23 cellular contexts compared by ENCODE assay signal in genomic region chr5:106959447-106959846, GRCh38.
DNase-seq lines count a peak whose midpoint lies in the region; ATAC-seq and TF ChIP-seq lines count a peak whose summit lies in the region.
"Had no signal": no experiment of that assay in that cellular context is flagged by ENCODE, and none has a peak within 500 bp of the region (broad histone marks: within the 10 kb centered on the region; RNA-seq: fewer than 3 reads in every experiment).

No MANE protein-coding gene starts in this region.

- H3K36me3 ChIP-seq in PC-3 (ENCODE audit: low read depth, low read length) (no peaks in the 10 kb centered on the region), endodermal cell (ENCODE audit: control insufficient read depth, insufficient read depth, low read length) (no peaks in the 10 kb centered on the region), stomach (no peaks in the 10 kb centered on the region)
- H3K36me3 ChIP-seq: vagina had no signal

- no peaks in the 10 kb centered on the region for H3K9me2 ChIP-seq in PC-3 (replicated peaks; ENCODE audit: low read length)

- no peak overlapping the region for H2AFZ ChIP-seq in PC-3 (ENCODE audit: low read length)

- no peak overlapping the region for H3K27ac Mint-ChIP-seq in endodermal cell
- H3K27ac Mint-ChIP-seq: activated B cell treated with CpG ODN at 0.5 μM for 24 hours; activated naive CD8-positive, alpha-beta T cell treated with anti-CD3 and anti-CD28 coated beads, Interleukin-2, amount 10 ng/mL, durations not matched to agents 7 days and 5 days; activated T-helper 17 cell treated with anti-CD3 and anti-CD28 coated beads, Interleukin-2, amount 50 U/mL, for 72 hours; CD4-positive, alpha-beta memory T cell; dendritic cell treated with granulocyte-macrophage colony-stimulating factor and Interleukin-4, amounts not matched to agents 40 ng/mL and 50 ng/mL, for 4 days had no signal

- no peak for TF ChIP-seq CTCF in PC-3 (conservative IDR thresholded peaks at IDR 0.05; ENCODE audit: low read depth, low read length)
- no peak for TF ChIP-seq CTCF in endodermal cell (conservative IDR thresholded peaks at IDR 0.05)
- no peak for TF ChIP-seq CTCF in stomach (IDR thresholded peaks at IDR 0.05)

- no peaks in the 10 kb centered on the region for H3F3A ChIP-seq in PC-3 (ENCODE audit: low read length, unreplicated experiment)

- H3K9me3 ChIP-seq in PC-3 (ENCODE audit: low read length) (no peaks in the 10 kb centered on the region), endodermal cell (ENCODE audit: control insufficient read depth, low read length) (no peaks in the 10 kb centered on the region), stomach (no peaks in the 10 kb centered on the region)
- H3K9me3 ChIP-seq: vagina had no signal

- no peak overlapping the region for H3K4me3 Mint-ChIP-seq in endodermal cell
- H3K4me3 Mint-ChIP-seq: activated B cell treated with CpG ODN at 0.5 μM for 24 hours; activated naive CD8-positive, alpha-beta T cell treated with anti-CD3 and anti-CD28 coated beads, Interleukin-2, amount 10 ng/mL, durations not matched to agents 7 days and 5 days; activated T-helper 17 cell treated with anti-CD3 and anti-CD28 coated beads, Interleukin-2, amount 50 U/mL, for 72 hours; CD4-positive, alpha-beta memory T cell; dendritic cell treated with granulocyte-macrophage colony-stimulating factor and Interleukin-4, amounts not matched to agents 40 ng/mL and 50 ng/mL, for 4 days; neural crest cell had no signal

- BruUV-seq in PC-3 (replicated peaks; lab: Mats Ljungman, UMichigan), result no TSS peak

- H4K20me1 ChIP-seq in PC-3 (ENCODE audit: low read length), result no peaks in the 10 kb centered on the region

- CTCF ChIA-PET in HEK293T (lab: Yijun Ruan, JAX), result interaction anchor here (0.9 kb wide), 1 partner anchor 14 kb away, joined by 3 read pairs; no protein-coding TSS in a partner anchor
- CTCF ChIA-PET in PC-3 (lab: Charles Lee), result no interaction called here

- peak overlapping the region; percentile 40 for H3K4me2 ChIP-seq in PC-3 (ENCODE audit: low read length)

- H3K36me3 Mint-ChIP-seq in endodermal cell (ENCODE audit: low read depth), result no peaks in the 10 kb centered on the region
- H3K36me3 Mint-ChIP-seq: activated naive CD8-positive, alpha-beta T cell treated with anti-CD3 and anti-CD28 coated beads, Interleukin-2, amount 10 ng/mL, durations not matched to agents 7 days and 5 days; CD4-positive, alpha-beta memory T cell had no signal

- POLR2A ChIA-PET in HEK293T (lab: Yijun Ruan, JAX) (no interaction called here), PC-3 (lab: Charles Lee; ENCODE audit: unreplicated experiment) (no interaction called here)

- peak; percentile 12 for DNase-seq in HEK293T (ENCODE audit: extremely low spot score)
- peak; percentile 87 for DNase-seq in PC-3
- DNase-seq in endodermal cell, result no peak
- DNase-seq in stomach, result peak; percentile 36
- no peak for DNase-seq in NCI-H1694 treated with DMSO at 0.1 percent for 48 hours (lab: John Stamatoyannopoulos, UW)
- no peak for DNase-seq in cerebellar cortex (ENCODE audit: low spot score)
- DNase-seq: activated B cell treated with CpG ODN at 0.5 μM for 24 hours; activated CD4-positive, alpha-beta T cell treated with anti-CD3 and anti-CD28 coated beads, Interleukin-2, amount 50 U/mL, for 4 hours; activated CD8-positive, alpha-beta memory T cell treated with anti-CD3 and anti-CD28 coated beads, Interleukin-2, amount 50 U/mL, for 4 hours; activated naive CD8-positive, alpha-beta T cell treated with anti-CD3 and anti-CD28 coated beads, Interleukin-2, amount 10 ng/mL, durations not matched to agents 7 days and 5 days; CD4-positive, alpha-beta memory T cell; GF-D8; hippocampal formation; KBM-7; NCI-H2107; NCI-H510A; T-helper 9 cell had no signal

- ATAC-seq in PC-3, result peak; percentile 72
- no peak for ATAC-seq in GM21360 (IDR thresholded peaks at IDR 0.05; ENCODE audit: unreplicated experiment)
- ATAC-seq: activated T-helper 17 cell treated with anti-CD3 and anti-CD28 coated beads, Interleukin-2, amount 50 U/mL, for 72 hours; Right ventricle myocardium inferior had no signal

- no peaks in the 10 kb centered on the region for H3K27me3 ChIP-seq in PC-3 (ENCODE audit: low read length)
- H3K27me3 ChIP-seq in endodermal cell (ENCODE audit: control insufficient read depth, insufficient read depth, low read length, poor library complexity, severe bottlenecking), result no peaks in the 10 kb centered on the region
- H3K27me3 ChIP-seq in stomach, result no peaks in the 10 kb centered on the region
- H3K27me3 ChIP-seq: vagina had no signal

- no peaks in the 10 kb centered on the region for H3K9me3 Mint-ChIP-seq in endodermal cell
- H3K9me3 Mint-ChIP-seq: activated B cell treated with CpG ODN at 0.5 μM for 24 hours, neural crest cell had no signal

- peaks cover 3% of the 10 kb centered on the region for H3K4me1 Mint-ChIP-seq in endodermal cell
- H3K4me1 Mint-ChIP-seq: activated B cell treated with CpG ODN at 0.5 μM for 24 hours; activated naive CD8-positive, alpha-beta T cell treated with anti-CD3 and anti-CD28 coated beads, Interleukin-2, amount 10 ng/mL, durations not matched to agents 7 days and 5 days; activated T-helper 17 cell treated with anti-CD3 and anti-CD28 coated beads, Interleukin-2, amount 50 U/mL, for 72 hours; CD4-positive, alpha-beta memory T cell; neural crest cell had no signal

- WGBS in endodermal cell (ENCODE audit: insufficient coverage in 1 of 2, insufficient read length in 1 of 2), 2 experiments, result 76 to 85% methylated on average over 2 to 3 of the region's 3 CpGs
- WGBS in stomach, 5 donors, result 23 to 50% (median 36%) methylated on average over 3 of the region's 3 CpGs

- H3K27ac ChIP-seq in PC-3 (ENCODE audit: low read length) (peak overlapping the region; percentile 5; the same call in 1 of the 2 replicates), endodermal cell (ENCODE audit: low read depth, low read length) (peak overlapping the region; percentile 0), stomach (no peak overlapping the region)
- H3K27ac ChIP-seq: vagina had no signal

- H3K4me3 ChIP-seq in PC-3 (ENCODE audit: low read length) (no peak overlapping the region), endodermal cell (ENCODE audit: low read length) (no peak overlapping the region), stomach (no peak overlapping the region)
- H3K4me3 ChIP-seq: vagina had no signal

- intact Hi-C loops in PC-3 (cut with micrococcal nuclease) (no loop called here), stomach (cut with DNase I; ENCODE audit: low total_unique reads) (no loop called here)

- no peak overlapping the region for H3K9ac ChIP-seq in PC-3 (ENCODE audit: low read length)
- no peak overlapping the region for H3K9ac ChIP-seq in endodermal cell (ENCODE audit: extremely low read depth, low read length, poor library complexity, severe bottlenecking)

- H3K79me2 ChIP-seq in PC-3 (ENCODE audit: low read length), result no peaks in the 10 kb centered on the region

- H3K27me3 Mint-ChIP-seq in endodermal cell (ENCODE audit: insufficient read depth), result no peaks in the 10 kb centered on the region
- H3K27me3 Mint-ChIP-seq: activated B cell treated with CpG ODN at 0.5 μM for 24 hours; activated naive CD8-positive, alpha-beta T cell treated with anti-CD3 and anti-CD28 coated beads, Interleukin-2, amount 10 ng/mL, durations not matched to agents 7 days and 5 days; activated T-helper 17 cell treated with anti-CD3 and anti-CD28 coated beads, Interleukin-2, amount 50 U/mL, for 72 hours; CD4-positive, alpha-beta memory T cell; dendritic cell treated with granulocyte-macrophage colony-stimulating factor and Interleukin-4, amounts not matched to agents 40 ng/mL and 50 ng/mL, for 4 days had no signal

- H3K4me1 ChIP-seq in PC-3 (ENCODE audit: insufficient read depth, low read length), result peaks cover 30% of the 10 kb centered on the region
- no peaks in the 10 kb centered on the region for H3K4me1 ChIP-seq in endodermal cell (ENCODE audit: control insufficient read depth, insufficient read depth, low read length)
- H3K4me1 ChIP-seq in stomach, result peaks cover 0 to 11% (median 0%) of the 10 kb centered on the region in 4 donors
- H3K4me1 ChIP-seq: vagina had no signal

- TF ChIP-seq POLR2A in stomach (IDR thresholded peaks at IDR 0.05), result no peak

- no peak for TF ChIP-seq EP300 in stomach (IDR thresholded peaks at IDR 0.05)

TF ChIP-seq in HEK293T, 16 proteins besides CTCF, POLR2A, EP300 and RAD21:
- TF ChIP-seq PKNOX1 (IDR thresholded peaks at IDR 0.05) (peak; percentile 31), ELF4 (IDR thresholded peaks at IDR 0.05) (no peak)

Comparison
In these comparisons a context has a peak if more than half of its experiments do, and no peak if none do; other contexts are left out.
1. DNase-seq: peak in HEK293T (single experiment), PC-3 (single experiment) and stomach (single experiment); none in endodermal cell (single experiment), NCI-H1694 treated with DMSO at 0.1 percent for 48 hours (single experiment) and cerebellar cortex (single experiment).
2. H3K27ac ChIP-seq: peak in PC-3 (single experiment) and endodermal cell (single experiment); none in stomach (0 of 5).